ENCODE assay signal across 20 cellular contexts in genomic region chr1:65804584-65804983, GRCh38.
"Had no signal": no experiment of that assay in that cellular context is flagged by ENCODE, and none has a peak within 500 bp of the region (broad histone marks: within the 10 kb centered on the region; RNA-seq: fewer than 3 reads in every experiment).

No MANE protein-coding gene starts in this region.

- DNase-seq: dermis blood vessel endothelial cell; esophagus squamous epithelium; foreskin fibroblast; head of caudate nucleus; kidney; left colon; left ventricle myocardium superior; mesendoderm; naive B cell; psoas muscle; retina; right lobe of liver; stimulated activated CD4-positive, alpha-beta T cell treated with anti-CD3 and anti-CD28 coated beads, Interleukin-4, amount 100 ng/mL, for 1 hour; stimulated activated CD8-positive, alpha-beta memory T cell treated with anti-CD3 and anti-CD28 coated beads, Interleukin-4, amount 100 ng/mL, for 48 hours; stimulated activated naive CD8-positive, alpha-beta T cell treated with anti-CD3 and anti-CD28 coated beads, Interleukin-15, Interleukin-2, amounts not matched to agents 100 U/mL and 50 U/mL, for 24 hours; thyroid gland had no signal

- H3K27me3 ChIP-seq: esophagus squamous epithelium, right lobe of liver, suprapubic skin, thyroid gland had no signal

- H3K9ac ChIP-seq: parathyroid adenoma had no signal

- H3K4me1 ChIP-seq: esophagus squamous epithelium, parathyroid adenoma, psoas muscle, right lobe of liver, suprapubic skin, thyroid gland had no signal

- H3K36me3 ChIP-seq: esophagus squamous epithelium, right lobe of liver, suprapubic skin, thyroid gland had no signal

- H3K79me2 ChIP-seq: hepatocyte, parathyroid adenoma had no signal

- H3K4me3 ChIP-seq: esophagus squamous epithelium, hepatocyte, psoas muscle, right lobe of liver, suprapubic skin, thyroid gland had no signal

- H3K27ac ChIP-seq: esophagus squamous epithelium, hepatocyte, parathyroid adenoma, psoas muscle, right lobe of liver, suprapubic skin, thyroid gland had no signal

- ATAC-seq: left colon; left ventricle myocardium superior; psoas muscle; right lobe of liver; stimulated activated effector memory CD8-positive, alpha-beta T cell treated with anti-CD3 and anti-CD28 coated beads, Interleukin-12 subunit alpha, Interleukin-12 subunit beta, amount 100 ng/mL, for 72 hours; stimulated activated naive CD8-positive, alpha-beta T cell treated with anti-CD3 and anti-CD28 coated beads, Interleukin-15, Interleukin-2, amounts not matched to agents 100 U/mL and 50 U/mL, for 24 hours had no signal

- H2AFZ ChIP-seq: hepatocyte, parathyroid adenoma had no signal

- H3K4me2 ChIP-seq: hepatocyte had no signal

- H3K9me3 ChIP-seq: esophagus squamous epithelium, psoas muscle, right lobe of liver, suprapubic skin, thyroid gland had no signal
